Comparison of ENCODE assay signal across 1 cellular context in the genomic region with DNA sequence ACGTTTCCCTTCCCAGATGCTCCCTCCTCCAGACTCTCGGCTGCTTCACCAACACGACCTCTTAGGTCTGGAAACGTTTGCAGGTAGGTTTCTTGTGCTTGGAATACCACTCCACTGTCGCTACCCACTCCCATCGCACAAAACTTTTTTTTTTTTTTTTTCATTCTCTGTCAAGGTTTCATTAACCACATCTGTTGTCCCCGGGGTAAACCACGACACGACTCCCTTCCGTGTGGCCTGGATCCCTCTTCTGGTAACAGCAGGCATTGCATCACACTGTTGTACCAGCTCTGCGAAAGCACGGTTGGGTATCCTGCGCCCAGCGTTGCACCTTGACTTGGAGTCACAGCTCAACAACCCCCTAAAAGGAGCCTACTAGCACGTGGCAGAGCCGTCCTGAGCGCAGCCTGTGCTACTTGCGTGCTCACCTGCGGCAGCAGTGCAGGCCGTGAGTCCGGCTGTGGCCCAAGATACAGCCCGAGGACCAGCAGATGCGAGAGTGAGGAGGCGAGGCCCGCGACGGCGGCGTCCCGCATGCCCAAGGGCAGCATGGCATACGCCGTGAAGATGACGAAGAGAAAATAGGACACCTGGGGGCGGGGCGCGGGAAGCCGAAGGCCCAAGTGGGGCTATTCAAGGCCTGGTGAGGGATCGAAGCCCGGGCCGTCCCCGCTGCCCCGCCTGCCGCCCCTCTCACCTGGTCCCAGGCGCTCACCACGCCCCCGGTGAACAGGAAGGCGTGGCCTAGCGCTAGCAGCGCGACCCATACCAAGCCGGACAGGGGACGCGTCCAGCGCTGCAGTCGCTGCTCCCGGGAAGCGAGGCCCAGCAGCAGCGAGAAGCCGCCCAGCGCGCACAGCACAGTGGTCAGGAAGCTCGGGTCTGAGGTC.
TF ChIP-seq lines count a peak whose summit lies in the region.

No MANE protein-coding gene starts in this region.

TF ChIP-seq in K562, 482 proteins besides CTCF, POLR2A, EP300 and RAD21 (continued from another document):
- TF ChIP-seq, protein P1, sequence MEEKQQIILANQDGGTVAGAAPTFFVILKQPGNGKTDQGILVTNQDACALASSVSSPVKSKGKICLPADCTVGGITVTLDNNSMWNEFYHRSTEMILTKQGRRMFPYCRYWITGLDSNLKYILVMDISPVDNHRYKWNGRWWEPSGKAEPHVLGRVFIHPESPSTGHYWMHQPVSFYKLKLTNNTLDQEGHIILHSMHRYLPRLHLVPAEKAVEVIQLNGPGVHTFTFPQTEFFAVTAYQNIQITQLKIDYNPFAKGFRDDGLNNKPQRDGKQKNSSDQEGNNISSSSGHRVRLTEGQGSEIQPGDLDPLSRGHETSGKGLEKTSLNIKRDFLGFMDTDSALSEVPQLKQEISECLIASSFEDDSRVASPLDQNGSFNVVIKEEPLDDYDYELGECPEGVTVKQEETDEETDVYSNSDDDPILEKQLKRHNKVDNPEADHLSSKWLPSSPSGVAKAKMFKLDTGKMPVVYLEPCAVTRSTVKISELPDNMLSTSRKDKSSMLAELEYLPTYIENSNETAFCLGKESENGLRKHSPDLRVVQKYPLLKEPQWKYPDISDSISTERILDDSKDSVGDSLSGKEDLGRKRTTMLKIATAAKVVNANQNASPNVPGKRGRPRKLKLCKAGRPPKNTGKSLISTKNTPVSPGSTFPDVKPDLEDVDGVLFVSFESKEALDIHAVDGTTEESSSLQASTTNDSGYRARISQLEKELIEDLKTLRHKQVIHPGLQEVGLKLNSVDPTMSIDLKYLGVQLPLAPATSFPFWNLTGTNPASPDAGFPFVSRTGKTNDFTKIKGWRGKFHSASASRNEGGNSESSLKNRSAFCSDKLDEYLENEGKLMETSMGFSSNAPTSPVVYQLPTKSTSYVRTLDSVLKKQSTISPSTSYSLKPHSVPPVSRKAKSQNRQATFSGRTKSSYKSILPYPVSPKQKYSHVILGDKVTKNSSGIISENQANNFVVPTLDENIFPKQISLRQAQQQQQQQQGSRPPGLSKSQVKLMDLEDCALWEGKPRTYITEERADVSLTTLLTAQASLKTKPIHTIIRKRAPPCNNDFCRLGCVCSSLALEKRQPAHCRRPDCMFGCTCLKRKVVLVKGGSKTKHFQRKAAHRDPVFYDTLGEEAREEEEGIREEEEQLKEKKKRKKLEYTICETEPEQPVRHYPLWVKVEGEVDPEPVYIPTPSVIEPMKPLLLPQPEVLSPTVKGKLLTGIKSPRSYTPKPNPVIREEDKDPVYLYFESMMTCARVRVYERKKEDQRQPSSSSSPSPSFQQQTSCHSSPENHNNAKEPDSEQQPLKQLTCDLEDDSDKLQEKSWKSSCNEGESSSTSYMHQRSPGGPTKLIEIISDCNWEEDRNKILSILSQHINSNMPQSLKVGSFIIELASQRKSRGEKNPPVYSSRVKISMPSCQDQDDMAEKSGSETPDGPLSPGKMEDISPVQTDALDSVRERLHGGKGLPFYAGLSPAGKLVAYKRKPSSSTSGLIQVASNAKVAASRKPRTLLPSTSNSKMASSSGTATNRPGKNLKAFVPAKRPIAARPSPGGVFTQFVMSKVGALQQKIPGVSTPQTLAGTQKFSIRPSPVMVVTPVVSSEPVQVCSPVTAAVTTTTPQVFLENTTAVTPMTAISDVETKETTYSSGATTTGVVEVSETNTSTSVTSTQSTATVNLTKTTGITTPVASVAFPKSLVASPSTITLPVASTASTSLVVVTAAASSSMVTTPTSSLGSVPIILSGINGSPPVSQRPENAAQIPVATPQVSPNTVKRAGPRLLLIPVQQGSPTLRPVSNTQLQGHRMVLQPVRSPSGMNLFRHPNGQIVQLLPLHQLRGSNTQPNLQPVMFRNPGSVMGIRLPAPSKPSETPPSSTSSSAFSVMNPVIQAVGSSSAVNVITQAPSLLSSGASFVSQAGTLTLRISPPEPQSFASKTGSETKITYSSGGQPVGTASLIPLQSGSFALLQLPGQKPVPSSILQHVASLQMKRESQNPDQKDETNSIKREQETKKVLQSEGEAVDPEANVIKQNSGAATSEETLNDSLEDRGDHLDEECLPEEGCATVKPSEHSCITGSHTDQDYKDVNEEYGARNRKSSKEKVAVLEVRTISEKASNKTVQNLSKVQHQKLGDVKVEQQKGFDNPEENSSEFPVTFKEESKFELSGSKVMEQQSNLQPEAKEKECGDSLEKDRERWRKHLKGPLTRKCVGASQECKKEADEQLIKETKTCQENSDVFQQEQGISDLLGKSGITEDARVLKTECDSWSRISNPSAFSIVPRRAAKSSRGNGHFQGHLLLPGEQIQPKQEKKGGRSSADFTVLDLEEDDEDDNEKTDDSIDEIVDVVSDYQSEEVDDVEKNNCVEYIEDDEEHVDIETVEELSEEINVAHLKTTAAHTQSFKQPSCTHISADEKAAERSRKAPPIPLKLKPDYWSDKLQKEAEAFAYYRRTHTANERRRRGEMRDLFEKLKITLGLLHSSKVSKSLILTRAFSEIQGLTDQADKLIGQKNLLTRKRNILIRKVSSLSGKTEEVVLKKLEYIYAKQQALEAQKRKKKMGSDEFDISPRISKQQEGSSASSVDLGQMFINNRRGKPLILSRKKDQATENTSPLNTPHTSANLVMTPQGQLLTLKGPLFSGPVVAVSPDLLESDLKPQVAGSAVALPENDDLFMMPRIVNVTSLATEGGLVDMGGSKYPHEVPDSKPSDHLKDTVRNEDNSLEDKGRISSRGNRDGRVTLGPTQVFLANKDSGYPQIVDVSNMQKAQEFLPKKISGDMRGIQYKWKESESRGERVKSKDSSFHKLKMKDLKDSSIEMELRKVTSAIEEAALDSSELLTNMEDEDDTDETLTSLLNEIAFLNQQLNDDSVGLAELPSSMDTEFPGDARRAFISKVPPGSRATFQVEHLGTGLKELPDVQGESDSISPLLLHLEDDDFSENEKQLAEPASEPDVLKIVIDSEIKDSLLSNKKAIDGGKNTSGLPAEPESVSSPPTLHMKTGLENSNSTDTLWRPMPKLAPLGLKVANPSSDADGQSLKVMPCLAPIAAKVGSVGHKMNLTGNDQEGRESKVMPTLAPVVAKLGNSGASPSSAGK (IDR thresholded peaks at IDR 0.05) = peak; percentile 82
- TF ChIP-seq ZNF668 (CRISPR knock-in tag; IDR thresholded peaks at IDR 0.05) = no peak
- TF ChIP-seq, protein P2, sequence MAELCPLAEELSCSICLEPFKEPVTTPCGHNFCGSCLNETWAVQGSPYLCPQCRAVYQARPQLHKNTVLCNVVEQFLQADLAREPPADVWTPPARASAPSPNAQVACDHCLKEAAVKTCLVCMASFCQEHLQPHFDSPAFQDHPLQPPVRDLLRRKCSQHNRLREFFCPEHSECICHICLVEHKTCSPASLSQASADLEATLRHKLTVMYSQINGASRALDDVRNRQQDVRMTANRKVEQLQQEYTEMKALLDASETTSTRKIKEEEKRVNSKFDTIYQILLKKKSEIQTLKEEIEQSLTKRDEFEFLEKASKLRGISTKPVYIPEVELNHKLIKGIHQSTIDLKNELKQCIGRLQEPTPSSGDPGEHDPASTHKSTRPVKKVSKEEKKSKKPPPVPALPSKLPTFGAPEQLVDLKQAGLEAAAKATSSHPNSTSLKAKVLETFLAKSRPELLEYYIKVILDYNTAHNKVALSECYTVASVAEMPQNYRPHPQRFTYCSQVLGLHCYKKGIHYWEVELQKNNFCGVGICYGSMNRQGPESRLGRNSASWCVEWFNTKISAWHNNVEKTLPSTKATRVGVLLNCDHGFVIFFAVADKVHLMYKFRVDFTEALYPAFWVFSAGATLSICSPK (IDR thresholded peaks at IDR 0.05; ENCODE audit: borderline replicate concordance) = no peak
- TF ChIP-seq KDM2B (CRISPR knock-in tag; IDR thresholded peaks at IDR 0.05) = peak; percentile 40; the same call in 1 of the 2 replicates
- TF ChIP-seq CREB1 (IDR thresholded peaks at IDR 0.05) = no peak
- TF ChIP-seq CREB1 (CRISPR knock-in tag; IDR thresholded peaks at IDR 0.05) = peak; percentile 6; the same call in 1 of the 2 replicates
- TF ChIP-seq, protein P3, sequence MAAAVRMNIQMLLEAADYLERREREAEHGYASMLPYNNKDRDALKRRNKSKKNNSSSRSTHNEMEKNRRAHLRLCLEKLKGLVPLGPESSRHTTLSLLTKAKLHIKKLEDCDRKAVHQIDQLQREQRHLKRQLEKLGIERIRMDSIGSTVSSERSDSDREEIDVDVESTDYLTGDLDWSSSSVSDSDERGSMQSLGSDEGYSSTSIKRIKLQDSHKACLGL (CRISPR knock-in tag; IDR thresholded peaks at IDR 0.05; ENCODE audit: borderline replicate concordance, poor library complexity, severe bottlenecking) = no peak
- 0 out of 2 replicates have a peak, but pooled peaks have one; percentile 11 for TF ChIP-seq ATF7 (IDR thresholded peaks at IDR 0.05)
- TF ChIP-seq, protein P4, sequence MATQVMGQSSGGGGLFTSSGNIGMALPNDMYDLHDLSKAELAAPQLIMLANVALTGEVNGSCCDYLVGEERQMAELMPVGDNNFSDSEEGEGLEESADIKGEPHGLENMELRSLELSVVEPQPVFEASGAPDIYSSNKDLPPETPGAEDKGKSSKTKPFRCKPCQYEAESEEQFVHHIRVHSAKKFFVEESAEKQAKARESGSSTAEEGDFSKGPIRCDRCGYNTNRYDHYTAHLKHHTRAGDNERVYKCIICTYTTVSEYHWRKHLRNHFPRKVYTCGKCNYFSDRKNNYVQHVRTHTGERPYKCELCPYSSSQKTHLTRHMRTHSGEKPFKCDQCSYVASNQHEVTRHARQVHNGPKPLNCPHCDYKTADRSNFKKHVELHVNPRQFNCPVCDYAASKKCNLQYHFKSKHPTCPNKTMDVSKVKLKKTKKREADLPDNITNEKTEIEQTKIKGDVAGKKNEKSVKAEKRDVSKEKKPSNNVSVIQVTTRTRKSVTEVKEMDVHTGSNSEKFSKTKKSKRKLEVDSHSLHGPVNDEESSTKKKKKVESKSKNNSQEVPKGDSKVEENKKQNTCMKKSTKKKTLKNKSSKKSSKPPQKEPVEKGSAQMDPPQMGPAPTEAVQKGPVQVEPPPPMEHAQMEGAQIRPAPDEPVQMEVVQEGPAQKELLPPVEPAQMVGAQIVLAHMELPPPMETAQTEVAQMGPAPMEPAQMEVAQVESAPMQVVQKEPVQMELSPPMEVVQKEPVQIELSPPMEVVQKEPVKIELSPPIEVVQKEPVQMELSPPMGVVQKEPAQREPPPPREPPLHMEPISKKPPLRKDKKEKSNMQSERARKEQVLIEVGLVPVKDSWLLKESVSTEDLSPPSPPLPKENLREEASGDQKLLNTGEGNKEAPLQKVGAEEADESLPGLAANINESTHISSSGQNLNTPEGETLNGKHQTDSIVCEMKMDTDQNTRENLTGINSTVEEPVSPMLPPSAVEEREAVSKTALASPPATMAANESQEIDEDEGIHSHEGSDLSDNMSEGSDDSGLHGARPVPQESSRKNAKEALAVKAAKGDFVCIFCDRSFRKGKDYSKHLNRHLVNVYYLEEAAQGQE (CRISPR knock-in tag; IDR thresholded peaks at IDR 0.05; ENCODE audit: low read depth) = no peak
- TF ChIP-seq ZNF384 (IDR thresholded peaks at IDR 0.05; ENCODE audit: low read depth, low read length) = peak; percentile 51; the same call in 1 of the 2 replicates
- TF ChIP-seq, protein P5, sequence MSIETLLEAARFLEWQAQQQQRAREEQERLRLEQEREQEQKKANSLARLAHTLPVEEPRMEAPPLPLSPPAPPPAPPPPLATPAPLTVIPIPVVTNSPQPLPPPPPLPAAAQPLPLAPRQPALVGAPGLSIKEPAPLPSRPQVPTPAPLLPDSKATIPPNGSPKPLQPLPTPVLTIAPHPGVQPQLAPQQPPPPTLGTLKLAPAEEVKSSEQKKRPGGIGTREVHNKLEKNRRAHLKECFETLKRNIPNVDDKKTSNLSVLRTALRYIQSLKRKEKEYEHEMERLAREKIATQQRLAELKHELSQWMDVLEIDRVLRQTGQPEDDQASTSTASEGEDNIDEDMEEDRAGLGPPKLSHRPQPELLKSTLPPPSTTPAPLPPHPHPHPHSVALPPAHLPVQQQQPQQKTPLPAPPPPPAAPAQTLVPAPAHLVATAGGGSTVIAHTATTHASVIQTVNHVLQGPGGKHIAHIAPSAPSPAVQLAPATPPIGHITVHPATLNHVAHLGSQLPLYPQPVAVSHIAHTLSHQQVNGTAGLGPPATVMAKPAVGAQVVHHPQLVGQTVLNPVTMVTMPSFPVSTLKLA (conservative IDR thresholded peaks at IDR 0.05) = peak in 1 of 2 experiments; percentile 14; a peak in 1 of 4 replicates
- peak; percentile 74 for TF ChIP-seq POLR2G (IDR thresholded peaks at IDR 0.05; ENCODE audit: low read depth, low read length)
- 0 out of 2 replicates have a peak, but pooled peaks have one; percentile 59 for TF ChIP-seq NR3C1 (CRISPR knock-in tag; IDR thresholded peaks at IDR 0.05)
- TF ChIP-seq, protein P6, sequence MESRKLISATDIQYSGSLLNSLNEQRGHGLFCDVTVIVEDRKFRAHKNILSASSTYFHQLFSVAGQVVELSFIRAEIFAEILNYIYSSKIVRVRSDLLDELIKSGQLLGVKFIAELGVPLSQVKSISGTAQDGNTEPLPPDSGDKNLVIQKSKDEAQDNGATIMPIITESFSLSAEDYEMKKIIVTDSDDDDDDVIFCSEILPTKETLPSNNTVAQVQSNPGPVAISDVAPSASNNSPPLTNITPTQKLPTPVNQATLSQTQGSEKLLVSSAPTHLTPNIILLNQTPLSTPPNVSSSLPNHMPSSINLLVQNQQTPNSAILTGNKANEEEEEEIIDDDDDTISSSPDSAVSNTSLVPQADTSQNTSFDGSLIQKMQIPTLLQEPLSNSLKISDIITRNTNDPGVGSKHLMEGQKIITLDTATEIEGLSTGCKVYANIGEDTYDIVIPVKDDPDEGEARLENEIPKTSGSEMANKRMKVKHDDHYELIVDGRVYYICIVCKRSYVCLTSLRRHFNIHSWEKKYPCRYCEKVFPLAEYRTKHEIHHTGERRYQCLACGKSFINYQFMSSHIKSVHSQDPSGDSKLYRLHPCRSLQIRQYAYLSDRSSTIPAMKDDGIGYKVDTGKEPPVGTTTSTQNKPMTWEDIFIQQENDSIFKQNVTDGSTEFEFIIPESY (CRISPR knock-in tag; IDR thresholded peaks at IDR 0.05) = 0 out of 2 replicates have a peak, but pooled peaks have one; percentile 16
- no peak for TF ChIP-seq EZH2 (IDR thresholded peaks at IDR 0.05; ENCODE audit: borderline replicate concordance, low read depth, low read length)
